Comparison of ENCODE assay signal across 5 cellular contexts in genomic region chr4:172377486-172378140, GRCh38.
"Had no signal": no experiment of that assay in that cellular context is flagged by ENCODE, and none has a peak within 500 bp of the region (broad histone marks: within the 10 kb centered on the region; RNA-seq: fewer than 3 reads in every experiment).

No MANE protein-coding gene starts in this region.

- H2AFZ ChIP-seq: GM23338 had no signal

- ATAC-seq: GM23338, K562 had no signal

- DNase-seq: H9, HCEC 1CT, IMR-90 had no signal

- H3K4me3 Mint-ChIP-seq: GM23338, H9 had no signal

- H3K4me2 ChIP-seq: GM23338 had no signal

- H3K4me3 ChIP-seq: GM23338, K562 had no signal

- H3K27ac Mint-ChIP-seq: GM23338, H9 had no signal

- H3K4me1 Mint-ChIP-seq: GM23338, H9 had no signal
